8 cellular contexts compared by ENCODE assay signal in the genomic region with DNA sequence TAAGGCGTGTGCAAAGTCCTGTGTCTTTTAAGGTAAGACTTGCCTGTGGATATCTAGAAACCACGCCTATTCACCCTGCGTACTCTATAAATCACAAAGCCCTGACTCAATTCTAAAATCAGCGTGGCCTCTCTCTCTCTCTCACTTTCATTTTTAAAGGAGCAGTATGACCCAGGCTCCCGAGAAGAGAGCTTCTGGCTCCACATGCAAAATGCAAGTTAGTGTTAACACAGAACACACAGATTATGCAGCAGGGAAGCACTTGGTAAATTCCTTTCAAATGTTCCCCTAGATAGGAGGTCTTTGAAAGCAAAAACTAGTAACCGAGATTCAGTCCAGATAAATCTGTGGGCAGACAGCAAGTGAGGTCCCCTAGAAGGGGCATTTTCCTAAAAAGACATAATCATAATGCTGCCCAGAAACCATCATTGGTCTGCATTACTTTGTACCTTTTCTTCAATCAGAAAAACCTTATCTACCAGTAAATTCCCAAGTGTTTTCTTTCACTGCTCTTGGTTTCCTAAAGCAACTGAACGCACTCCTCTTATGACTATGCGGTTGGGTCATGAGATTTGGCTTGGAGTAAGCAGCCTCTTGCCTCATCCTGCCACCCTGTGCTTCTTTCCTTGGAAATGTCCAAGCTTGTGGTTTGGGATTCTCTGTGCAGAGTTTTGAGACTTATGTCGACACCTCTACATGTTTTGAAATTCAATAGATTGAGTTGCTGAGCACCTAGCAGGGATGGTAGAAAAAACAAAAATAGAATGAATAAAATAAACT. TPM values are rescaled to one million over a fixed set of nuclear protein-coding genes. Genes with fewer than 3 reads are reported as not detected.
DNase-seq lines count a peak whose midpoint lies in the region; ATAC-seq and TF ChIP-seq lines count a peak whose summit lies in the region.

No MANE protein-coding gene starts in this region.

- H3K9me3 ChIP-seq in right cardiac atrium (ENCODE audit: control insufficient read depth, low read length): no peaks in the 10 kb centered on the region
- H3K9me3 ChIP-seq in gastrocnemius medialis: no peaks in the 10 kb centered on the region

- WGBS in right cardiac atrium: 15% methylated on average over 9 of the region's 9 CpGs

- no peaks in the 10 kb centered on the region for H3K36me3 ChIP-seq in gastrocnemius medialis

- in situ Hi-C loops in gastrocnemius medialis (cut with MboI; ENCODE audit: low sequenced_read_pairs in 4 of 4): loop anchor here in 2 of 4 donors (25.0 kb wide), 2 partner anchors 400 to 800 kb away; partner anchors contain the start of gene ABCA5 (in 1 of the 2)

- no peaks in the 10 kb centered on the region for H3K36me3 Mint-ChIP-seq in activated naive CD8-positive, alpha-beta T cell

- H3K4me1 ChIP-seq in right cardiac atrium (ENCODE audit: control insufficient read depth, insufficient read depth, low read length): peaks cover 6% of the 10 kb centered on the region
- peaks cover 19 to 23% of the 10 kb centered on the region in 2 donors for H3K4me1 ChIP-seq in gastrocnemius medialis

- intact Hi-C loops in right cardiac atrium (cut with DNase I) (no loop called here), gastrocnemius medialis (cut with DNase I; ENCODE audit: low total_unique reads) (loop anchor here (1.0 to 10.0 kb wide), 4 partner anchors 32 to 403 kb away; partner anchors contain the start of gene KCNJ2)

- no peak overlapping the region for H3K27ac Mint-ChIP-seq in activated naive CD8-positive, alpha-beta T cell

- TF ChIP-seq POLR2A in gastrocnemius medialis (IDR thresholded peaks at IDR 0.05): peak; percentile 63 to 88

- H3K4me1 Mint-ChIP-seq in activated naive CD8-positive, alpha-beta T cell (ENCODE audit: low read depth): peaks cover 11% of the 10 kb centered on the region

- H3K27me3 Mint-ChIP-seq in activated naive CD8-positive, alpha-beta T cell: peaks cover 2% of the 10 kb centered on the region

- H3K9me3 Mint-ChIP-seq in activated naive CD8-positive, alpha-beta T cell (ENCODE audit: low read depth): no peaks in the 10 kb centered on the region

- peak overlapping the region; percentile 65 for H3K4me3 ChIP-seq in right cardiac atrium (ENCODE audit: low read length)
- H3K4me3 ChIP-seq in gastrocnemius medialis: peak overlapping the region; percentile 51 to 59 (median 54)

- H3K27me3 ChIP-seq in right cardiac atrium (ENCODE audit: control insufficient read depth, insufficient read depth) (no peaks in the 10 kb centered on the region), gastrocnemius medialis (no peaks in the 10 kb centered on the region)

- ATAC-seq in GM21447 (IDR thresholded peaks at IDR 0.05; ENCODE audit: unreplicated experiment) (peak; percentile 100), right cardiac atrium (peak; percentile 97), gastrocnemius medialis (peak; percentile 97)

- H3K4me3 Mint-ChIP-seq in activated naive CD8-positive, alpha-beta T cell: peak overlapping the region; percentile 64

- no peak for TF ChIP-seq CTCF in gastrocnemius medialis (IDR thresholded peaks at IDR 0.05 in 4 of 5, conservative IDR thresholded peaks at IDR 0.05 in 1 of 5)

- H3K27ac ChIP-seq in right cardiac atrium (ENCODE audit: low read length) (peak overlapping the region; percentile 85), gastrocnemius medialis (peak overlapping the region; percentile 91 to 98 (median 93))

- DNase-seq in GM03348 (ENCODE audit: low spot score) (peak; percentile 77), HK-2 (ENCODE audit: unreplicated experiment) (peak; percentile 27), right cardiac atrium (peak in 2 of 3 donors; percentile 31 to 48), gastrocnemius medialis (peak; percentile 89 to 94), amniotic stem cell (lab: John Stamatoyannopoulos, UW) (no peak), HuH-7 (ENCODE audit: low spot score) (no peak)

RNA-seq across cellular contexts. Expression of gene KCNJ2, which starts 31.7 kb away (rescaled TPM):
- 10 to 100 TPM in 1 of 4 donors, 1 to 10 TPM in 3; 6.7 to 11.3 (median 8.6) TPM for total RNA-seq in right cardiac atrium
- 2.3 TPM for polyA plus RNA-seq in right cardiac atrium
- total RNA-seq in gastrocnemius medialis: 10 to 100 TPM in 2 of 4 donors, 1 to 10 TPM in 2; 7.3 to 18.9 (median 10.6) TPM

Comparison
In these comparisons a context has a peak if more than half of its experiments do, and no peak if none do; other contexts are left out.
1. DNase-seq: peak in GM03348 (single experiment), HK-2 (single experiment), right cardiac atrium (2 of 3) and gastrocnemius medialis (2 of 2); none in amniotic stem cell (single experiment) and HuH-7 (single experiment).
2. Peak in every context shown above with its lines, with median percentiles within 50 percentile points of each other: ATAC-seq.